ENCODE assay signal across 24 cellular contexts in genomic region chr11:75068993-75069392, GRCh38. TPM values are rescaled to one million over a fixed set of nuclear protein-coding genes. Genes with fewer than 3 reads are reported as not detected.
"Had no signal": no experiment of that assay in that cellular context is flagged by ENCODE, and none has a peak within 500 bp of the region (broad histone marks: within the 10 kb centered on the region; RNA-seq: fewer than 3 reads in every experiment).

No MANE protein-coding gene starts in this region.

- DNase-seq: activated CD4-positive, alpha-beta T cell treated with anti-CD3 and anti-CD28 coated beads for 36 hours; activated CD8-positive, alpha-beta memory T cell treated with anti-CD3 and anti-CD28 coated beads, Interleukin-2, amount 50 U/mL, for 48 hours; activated CD8-positive, alpha-beta T cell treated with anti-CD3 and anti-CD28 coated beads, Interleukin-2, amount 10 ng/mL, durations not matched to agents 7 days and 5 days; activated naive CD4-positive, alpha-beta T cell; activated T-cell treated with anti-CD3 and anti-CD28 coated beads, Interleukin-2, amount 50 U/mL, for 1 hour; body of pancreas; Karpas-422; NCI-H1105 treated with DMSO at 0.1 percent for 48 hours; NCI-H1436 treated with DMSO at 0.1 percent for 48 hours; NCI-H187; NCI-H2081; NCI-H510A treated with DMSO at 0.1 percent for 48 hours; NCI-H69; PC-9; RPMI8226; T-cell; T-helper 2 cell; T1000 had no signal

- H2AFZ ChIP-seq: PC-9 had no signal

- H3K36me3 ChIP-seq: ascending aorta had no signal

- H3K27me3 ChIP-seq: ascending aorta, body of pancreas had no signal

- H3K9me3 Mint-ChIP-seq: central memory CD8-positive, alpha-beta T cell had no signal

- ATAC-seq: activated CD4-positive, alpha-beta T cell treated with anti-CD3 and anti-CD28 coated beads for 36 hours; activated CD8-positive, alpha-beta T cell treated with anti-CD3 and anti-CD28 coated beads, Interleukin-2, amount 10 ng/mL, durations not matched to agents 7 days and 5 days; body of pancreas; Right ventricle myocardium inferior; T-cell had no signal

- H3K27ac Mint-ChIP-seq: activated CD4-positive, alpha-beta T cell treated with anti-CD3 and anti-CD28 coated beads for 36 hours; activated CD8-positive, alpha-beta T cell treated with anti-CD3 and anti-CD28 coated beads, Interleukin-2, amount 10 ng/mL, durations not matched to agents 7 days and 5 days; activated naive CD4-positive, alpha-beta T cell treated with anti-CD3 and anti-CD28 coated beads, Interleukin-2, amount 50 U/mL, for 24 hours; T-cell had no signal

- H3K4me3 Mint-ChIP-seq: activated CD4-positive, alpha-beta T cell treated with anti-CD3 and anti-CD28 coated beads for 36 hours; activated CD8-positive, alpha-beta T cell treated with anti-CD3 and anti-CD28 coated beads, Interleukin-2, amount 10 ng/mL, durations not matched to agents 7 days and 5 days; activated naive CD4-positive, alpha-beta T cell treated with anti-CD3 and anti-CD28 coated beads, Interleukin-2, amount 50 U/mL, for 24 hours; central memory CD8-positive, alpha-beta T cell; T-cell had no signal

- H3K4me3 ChIP-seq: ascending aorta, body of pancreas, PC-9, SK-N-MC had no signal

- H3K27ac ChIP-seq: ascending aorta, body of pancreas, PC-9, SK-N-MC, VCaP had no signal

- H3K9me3 ChIP-seq: ascending aorta, body of pancreas had no signal

- H3K4me2 ChIP-seq: PC-9 had no signal

- H3K36me3 Mint-ChIP-seq: activated naive CD4-positive, alpha-beta T cell treated with anti-CD3 and anti-CD28 coated beads, Interleukin-2, amount 50 U/mL, for 24 hours; T-cell had no signal

- H3K4me1 ChIP-seq: ascending aorta, body of pancreas had no signal

- H3K4me1 Mint-ChIP-seq: activated CD4-positive, alpha-beta T cell treated with anti-CD3 and anti-CD28 coated beads for 36 hours; activated naive CD4-positive, alpha-beta T cell treated with anti-CD3 and anti-CD28 coated beads, Interleukin-2, amount 50 U/mL, for 24 hours; central memory CD8-positive, alpha-beta T cell; T-cell had no signal

RNA-seq across cellular contexts. Expression of gene OR2AT4, which starts 27.7 kb away (rescaled TPM):
- total RNA-seq: activated CD4-positive, alpha-beta T cell treated with anti-CD3 and anti-CD28 coated beads for 36 hours; activated CD8-positive, alpha-beta T cell treated with anti-CD3 and anti-CD28 coated beads, Interleukin-2, amount 10 ng/mL, durations not matched to agents 7 days and 5 days; ascending aorta; Right ventricle myocardium inferior; T-cell had no signal
